Comparison of ENCODE assay signal across 20 cellular contexts in genomic region chr20:22412977-22413868, GRCh38.
"Had no signal": no experiment of that assay in that cellular context is flagged by ENCODE, and none has a peak within 500 bp of the region (broad histone marks: within the 10 kb centered on the region; RNA-seq: fewer than 3 reads in every experiment).

No MANE protein-coding gene starts in this region.

- DNase-seq: activated CD4-positive, alpha-beta T cell treated with anti-CD3 and anti-CD28 coated beads for 1 hour; activated CD4-positive, alpha-beta T cell treated with anti-CD3 and anti-CD28 coated beads, Interleukin-2, amount 50 U/mL, for 4 hours; activated naive CD4-positive, alpha-beta T cell treated with anti-CD3 and anti-CD28 coated beads, Interleukin-2, amount 10 ng/mL, durations not matched to agents 7 days and 5 days; activated T-cell treated with anti-CD3 and anti-CD28 coated beads, Interleukin-2, amount 50 U/mL, for 1 hour; adrenal gland; endodermal cell; heart left ventricle; left colon; mucosa of descending colon; naive thymus-derived CD4-positive, alpha-beta T cell; posterior cingulate gyrus; stimulated activated CD4-positive, alpha-beta T cell treated with anti-CD3 and anti-CD28 coated beads, Interleukin-4, amount 100 ng/mL, for 1 hour; stimulated activated naive B cell treated with anti-CD40 and anti-IgM and Interleukin-4, amounts not matched to agents 10 μg/mL and 1 μg/mL and 100 μg/mL, for 72 hours; T1000; tibial artery had no signal

- H3K36me3 Mint-ChIP-seq: activated naive CD4-positive, alpha-beta T cell treated with anti-CD3 and anti-CD28 coated beads, Interleukin-2, amount 10 ng/mL, durations not matched to agents 7 days and 5 days; naive thymus-derived CD4-positive, alpha-beta T cell; stimulated activated naive B cell treated with anti-CD40 and anti-IgM and Interleukin-4, amounts not matched to agents 10 μg/mL and 1 μg/mL and 100 μg/mL, for 72 hours had no signal

- H3K27ac ChIP-seq: adrenal gland, cardiac muscle cell, neutrophil, tibial artery had no signal

- H3K4me3 ChIP-seq: adrenal gland, cardiac muscle cell, heart left ventricle, mucosa of descending colon, tibial artery had no signal

- ATAC-seq: heart left ventricle; left colon; mucosa of descending colon; naive thymus-derived CD4-positive, alpha-beta T cell; stimulated activated naive B cell treated with anti-CD40 and anti-IgM and Interleukin-4, amounts not matched to agents 10 μg/mL and 1 μg/mL and 100 μg/mL, for 72 hours had no signal

- H3K4me3 Mint-ChIP-seq: activated naive CD4-positive, alpha-beta T cell treated with anti-CD3 and anti-CD28 coated beads, Interleukin-2, amount 10 ng/mL, durations not matched to agents 7 days and 5 days; endodermal cell; naive thymus-derived CD4-positive, alpha-beta T cell; stimulated activated naive B cell treated with anti-CD40 and anti-IgM and Interleukin-4, amounts not matched to agents 10 μg/mL and 1 μg/mL and 100 μg/mL, for 72 hours had no signal

- H3K4me1 ChIP-seq: adrenal gland, tibial artery had no signal

- FAIRE-seq: frontal cortex, urothelium cell line had no signal

- H3K36me3 ChIP-seq: adrenal gland, cardiac muscle cell, heart left ventricle, neutrophil, tibial artery had no signal

- H3K9me3 Mint-ChIP-seq: endodermal cell had no signal

- H3K27me3 ChIP-seq: adrenal gland, cardiac muscle cell, neutrophil, tibial artery had no signal

- H3K9me3 ChIP-seq: adrenal gland, heart left ventricle, mucosa of descending colon, neutrophil, tibial artery had no signal

- H3K27me3 Mint-ChIP-seq: activated naive CD4-positive, alpha-beta T cell treated with anti-CD3 and anti-CD28 coated beads, Interleukin-2, amount 10 ng/mL, durations not matched to agents 7 days and 5 days; naive thymus-derived CD4-positive, alpha-beta T cell had no signal

- H3K27ac Mint-ChIP-seq: activated naive CD4-positive, alpha-beta T cell treated with anti-CD3 and anti-CD28 coated beads, Interleukin-2, amount 10 ng/mL, durations not matched to agents 7 days and 5 days; activated T-helper 2 cell treated with anti-CD3 and anti-CD28 coated beads, Interferon-gamma antibody, Interleukin-2, Interleukin-4, amounts not matched to agents 10 μg/mL and 5 μg/mL and 100 μg/mL, durations not matched to agents 14 hours and 24 hours and 36 hours; endodermal cell; naive thymus-derived CD4-positive, alpha-beta T cell; stimulated activated naive B cell treated with anti-CD40 and anti-IgM and Interleukin-4, amounts not matched to agents 10 μg/mL and 1 μg/mL and 100 μg/mL, for 72 hours had no signal

- H3K4me1 Mint-ChIP-seq: activated naive CD4-positive, alpha-beta T cell treated with anti-CD3 and anti-CD28 coated beads, Interleukin-2, amount 10 ng/mL, durations not matched to agents 7 days and 5 days; stimulated activated naive B cell treated with anti-CD40 and anti-IgM and Interleukin-4, amounts not matched to agents 10 μg/mL and 1 μg/mL and 100 μg/mL, for 72 hours had no signal
